In genomic region chr1:241413974-241414373, GRCh38 we compare ENCODE assay signal across 1 cellular context.
TF ChIP-seq lines count a peak whose summit lies in the region.

No MANE protein-coding gene starts in this region.

TF ChIP-seq in IMR-90, 13 proteins besides CTCF, POLR2A, EP300 and RAD21:
- TF ChIP-seq FOS (IDR thresholded peaks at IDR 0.05; ENCODE audit: low read depth, low read length) (no peak), MAZ (IDR thresholded peaks at IDR 0.05; ENCODE audit: borderline replicate concordance, low read depth, low read length) (no peak), RFX5 (IDR thresholded peaks at IDR 0.05; ENCODE audit: low read depth, low read length) (no peak), BHLHE40 (IDR thresholded peaks at IDR 0.05; ENCODE audit: low read depth, low read length) (no peak), MXI1 (IDR thresholded peaks at IDR 0.05; ENCODE audit: borderline replicate concordance, low read depth, low read length) (no peak), CHD1 (IDR thresholded peaks at IDR 0.05; ENCODE audit: low read depth, low read length) (no peak), CEBPB (IDR thresholded peaks at IDR 0.05; ENCODE audit: low read depth, low read length) (no peak), RCOR1 (IDR thresholded peaks at IDR 0.05; ENCODE audit: insufficient replicate concordance, low read length) (no peak), MAFK (IDR thresholded peaks at IDR 0.05; ENCODE audit: low read depth, low read length) (no peak), SMC3 (IDR thresholded peaks at IDR 0.05; ENCODE audit: low read depth, low read length) (no peak), USF2 (IDR thresholded peaks at IDR 0.05; ENCODE audit: low read depth, low read length) (no peak), NFE2L2 (IDR thresholded peaks at IDR 0.05; ENCODE audit: low read depth, low read length) (no peak), ELK1 (IDR thresholded peaks at IDR 0.05; ENCODE audit: borderline replicate concordance, low read depth, low read length) (no peak)
